ENCODE assay signal across 9 cellular contexts in the genomic region with DNA sequence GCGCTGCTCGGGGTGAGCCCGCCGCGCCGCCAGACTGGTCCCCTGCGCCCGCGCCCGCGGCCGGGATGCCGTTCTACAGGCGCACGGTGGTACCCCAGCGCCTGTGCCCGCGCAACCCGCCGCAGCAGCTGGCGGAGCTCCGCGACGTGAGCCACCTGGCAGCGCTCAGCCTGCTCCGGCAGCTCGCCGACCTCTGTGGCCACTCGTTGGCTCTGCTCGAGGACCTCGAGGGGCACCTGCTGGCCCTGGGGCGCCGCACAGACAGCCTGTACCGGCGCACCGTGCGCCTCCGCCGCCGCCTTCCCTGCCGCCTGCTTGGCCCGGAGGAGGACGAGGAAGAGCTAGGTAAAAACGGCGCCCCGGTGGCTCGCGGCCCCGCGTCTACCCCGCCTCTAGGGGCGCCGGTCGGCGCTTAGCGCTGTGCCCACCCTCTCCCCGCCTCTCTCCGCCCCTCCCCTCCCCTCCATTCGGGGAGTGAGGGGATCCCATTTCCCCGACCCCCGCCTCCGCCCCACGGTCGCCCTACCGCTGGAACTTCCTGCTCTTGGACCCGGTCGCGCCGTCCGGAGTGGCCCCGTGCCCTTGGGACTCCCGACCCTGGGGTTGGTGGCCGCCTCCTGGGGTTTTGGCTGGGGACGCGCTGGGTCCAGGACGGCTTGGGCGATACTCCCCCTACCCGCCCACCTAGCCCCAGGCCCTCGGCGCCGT. TPM values are rescaled to one million over a fixed set of nuclear protein-coding genes. Genes with fewer than 3 reads are reported as not detected.
A peak's percentile ranks its signal among the peaks of the same experiment; 100 is the strongest.
DNase-seq lines count a peak whose midpoint lies in the region; ATAC-seq and TF ChIP-seq lines count a peak whose summit lies in the region.
"Had no signal": no experiment of that assay in that cellular context is flagged by ENCODE, and none has a peak within 500 bp of the region (broad histone marks: within the 10 kb centered on the region; RNA-seq: fewer than 3 reads in every experiment).

No MANE protein-coding gene starts in this region.

- H3K9ac ChIP-seq in ES-I3 (ENCODE audit: low read depth, low read length) = peak overlapping the region; percentile 96

- CTCF ChIA-PET in Caco-2 (lab: Charles Lee) = interaction anchor here (0.6 kb wide), 1 partner anchor 457 kb away, joined by 3 read pairs; no protein-coding TSS in a partner anchor

- peaks cover 18% of the 10 kb centered on the region for H3K27me3 ChIP-seq in RWPE2 (ENCODE audit: insufficient read depth, poor library complexity, severe bottlenecking)
- H3K27me3 ChIP-seq in Caco-2 (replicated peaks; ENCODE audit: control insufficient read depth, insufficient read depth, low read length) = no peaks in the 10 kb centered on the region
- H3K27me3 ChIP-seq in adrenal gland = peaks cover 54% of the 10 kb centered on the region

- BruUV-seq in Caco-2 (replicated peaks; lab: Mats Ljungman, UMichigan) = no TSS peak

- H3K4me3 ChIP-seq in RWPE2 (ENCODE audit: severe bottlenecking) = peak overlapping the region; percentile 16
- no peak overlapping the region for H3K4me3 ChIP-seq in Caco-2 (ENCODE audit: low read depth, low read length)
- H3K4me3 ChIP-seq in adrenal gland = peak overlapping the region in 1 of 4 donors; percentile 42

- peak overlapping the region in 4 of 5 experiments; percentile 70 to 79 (median 76) for H3K4me3 Mint-ChIP-seq in brain
- H3K4me3 Mint-ChIP-seq in Caco-2 (ENCODE audit: unreplicated experiment) = no peak overlapping the region

- ATAC-seq in RWPE2 (ENCODE audit: low read depth) = peak; percentile 59; the same call in 2 of the 3 replicates

- TF ChIP-seq POLR2A in adrenal gland (IDR thresholded peaks at IDR 0.05) = no peak

- DNase-seq in RWPE2 (ENCODE audit: low spot score) = no peak
- peak; percentile 78 for DNase-seq in left kidney (ENCODE audit: low read depth, low spot score)
- DNase-seq in stimulated activated CD8-positive, alpha-beta memory T cell treated with anti-CD3 and anti-CD28 coated beads, Interleukin-4, amount 100 ng/mL, for 48 hours = peak; percentile 41
- DNase-seq in Caco-2 = no peak
- no peak for DNase-seq in adrenal gland
- no peak for DNase-seq in DMS79 treated with DMSO at 0.1 percent for 48 hours (lab: John Stamatoyannopoulos, UW)

- peaks cover 67% of the 10 kb centered on the region for H3K27me3 Mint-ChIP-seq in brain
- H3K27me3 Mint-ChIP-seq in Caco-2 (ENCODE audit: insufficient read depth, unreplicated experiment) = no peaks in the 10 kb centered on the region

- H3K27ac Mint-ChIP-seq in brain (no peak overlapping the region), Caco-2 (ENCODE audit: unreplicated experiment) (no peak overlapping the region)

- POLR2A ChIA-PET in Caco-2 (lab: Charles Lee) = no interaction called here

- H3K4me1 ChIP-seq in ES-I3 (ENCODE audit: insufficient read depth, low read length) (peaks cover 44% of the 10 kb centered on the region), RWPE2 (ENCODE audit: insufficient read depth, poor library complexity, severe bottlenecking) (no peaks in the 10 kb centered on the region), Caco-2 (no peaks in the 10 kb centered on the region), adrenal gland (replicated peaks in 1 of 2) (no peaks in the 10 kb centered on the region)

- H3K36me3 ChIP-seq in ES-I3 (ENCODE audit: insufficient read depth, low read length) = peaks cover 3% of the 10 kb centered on the region; the same call in 1 of the 2 replicates
- no peaks in the 10 kb centered on the region for H3K36me3 ChIP-seq in RWPE2 (ENCODE audit: low read depth)
- no peaks in the 10 kb centered on the region for H3K36me3 ChIP-seq in Caco-2 (ENCODE audit: control insufficient read depth, insufficient read depth, low read length)
- no peaks in the 10 kb centered on the region for H3K36me3 ChIP-seq in adrenal gland (replicated peaks in 1 of 2)
- H3K36me3 ChIP-seq: neutrophil had no signal

- H3K9me3 Mint-ChIP-seq in brain (peaks cover 0 to 8% (median 0%) of the 10 kb centered on the region in 5 experiments), Caco-2 (ENCODE audit: unreplicated experiment) (no peaks in the 10 kb centered on the region)

- H3K27ac ChIP-seq in RWPE2 (ENCODE audit: poor library complexity, severe bottlenecking) (no peak overlapping the region), adrenal gland (peak overlapping the region in 1 of 5 donors; percentile 10)
- H3K27ac ChIP-seq: neutrophil had no signal

- TF ChIP-seq CTCF in RWPE2 (IDR thresholded peaks at IDR 0.05; ENCODE audit: poor library complexity, severe bottlenecking) (peak; percentile 28), brain (conservative IDR thresholded peaks at IDR 0.05) (peak in 1 of 2 experiments; percentile 58), Caco-2 (IDR thresholded peaks at IDR 0.05; ENCODE audit: insufficient read depth in 1 of 2, low read depth in 1 of 2, low read length in 1 of 2, severe bottlenecking in 1 of 2, unreplicated experiment in 1 of 2) (no peak), adrenal gland (IDR thresholded peaks at IDR 0.05) (no peak)

- H3K36me3 Mint-ChIP-seq in brain = no peaks in the 10 kb centered on the region
- H3K36me3 Mint-ChIP-seq in Caco-2 (ENCODE audit: insufficient read depth, unreplicated experiment) = no peaks in the 10 kb centered on the region

- no peaks in the 10 kb centered on the region for H3K9me3 ChIP-seq in ES-I3 (ENCODE audit: control insufficient read depth, insufficient read depth, low read length)
- H3K9me3 ChIP-seq in RWPE2 (ENCODE audit: severe bottlenecking) = no peaks in the 10 kb centered on the region
- H3K9me3 ChIP-seq in Caco-2 = no peaks in the 10 kb centered on the region
- no peaks in the 10 kb centered on the region for H3K9me3 ChIP-seq in adrenal gland (replicated peaks in 1 of 3)
- H3K9me3 ChIP-seq: neutrophil had no signal

- WGBS in adrenal gland, 4 donors = 0 to 29% (median 18%) methylated on average over 20 to 79 of the region's 81 CpGs; no CpG with 5 or more reads in 1 of the 4 donors

- no peaks in the 10 kb centered on the region for H3K4me1 Mint-ChIP-seq in brain
- no peaks in the 10 kb centered on the region for H3K4me1 Mint-ChIP-seq in Caco-2 (ENCODE audit: low read depth, unreplicated experiment)

- intact Hi-C loops in Caco-2 (cut with micrococcal nuclease; ENCODE audit: unreplicated experiment) = no loop called here
- intact Hi-C loops in adrenal gland (cut with DNase I) = no loop called here

RNA-seq across cellular contexts. Expression of a gene that starts 0.5 kb away (rescaled TPM):
- 1.1 TPM for polyA plus RNA-seq in brain (ENCODE audit: insufficient read depth, low read depth, low replicate concordance)
- total RNA-seq in Caco-2 (2022) = 0.18 and 0.39 TPM in 2 replicates
- total RNA-seq in adrenal gland = 10 to 100 TPM in 1 of 8 donors, 1 to 10 TPM in 7; 3.6 to 10.7 (median 4.8) TPM
- 1 to 10 TPM; 1.3 to 7.6 (median 3.1) TPM for polyA plus RNA-seq in adrenal gland

Comparison
In these comparisons a context has a peak if more than half of its experiments do, and no peak if none do; other contexts are left out.
1. DNase-seq: peak in left kidney (single experiment) and stimulated activated CD8-positive, alpha-beta memory T cell treated with anti-CD3 and anti-CD28 coated beads, Interleukin-4, amount 100 ng/mL, for 48 hours (single experiment); none in RWPE2 (single experiment), Caco-2 (0 of 2), adrenal gland (0 of 7) and DMS79 treated with DMSO at 0.1 percent for 48 hours (single experiment).